Comparison of ENCODE assay signal across 10 cellular contexts in the genomic region with DNA sequence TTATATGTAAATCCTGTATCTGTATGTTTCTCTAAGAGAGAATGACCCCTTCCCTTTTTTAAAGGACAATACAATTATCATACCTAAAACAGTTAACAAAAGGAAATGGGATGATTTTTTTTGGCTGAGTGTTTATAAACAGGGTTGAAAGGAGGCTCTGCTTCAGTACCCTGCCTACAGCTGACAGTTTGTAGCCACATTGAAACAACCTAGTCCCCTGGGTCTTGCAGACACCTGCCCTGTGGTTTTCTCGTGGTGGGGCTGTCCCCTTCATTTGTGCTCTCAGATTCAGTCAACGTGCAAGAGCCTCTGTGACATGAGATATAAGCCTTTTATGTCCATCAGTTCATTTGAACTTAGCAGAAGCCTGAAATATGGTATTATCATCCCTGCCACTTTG. TPM values are rescaled to one million over a fixed set of nuclear protein-coding genes. Genes with fewer than 3 reads are reported as not detected.
A peak's percentile ranks its signal among the peaks of the same experiment; 100 is the strongest.
DNase-seq lines count a peak whose midpoint lies in the region; ATAC-seq lines count a peak whose summit lies in the region.
"Had no signal": no experiment of that assay in that cellular context is flagged by ENCODE, and none has a peak within 500 bp of the region (broad histone marks: within the 10 kb centered on the region; RNA-seq: fewer than 3 reads in every experiment).

No MANE protein-coding gene starts in this region.

- peaks cover 46 to 65% (median 57%) of the 10 kb centered on the region in 11 experiments for H3K36me3 ChIP-seq in BLaER1 treated with 17β-estradiol and CSF1 and Interleukin-3, amounts not matched to agents 10 nM and 100 nM

- H3K4me1 ChIP-seq in BLaER1 treated with 17β-estradiol and CSF1 and Interleukin-3, amounts not matched to agents 10 nM and 100 nM: peaks cover 52 to 90% (median 87%) of the 10 kb centered on the region in 10 experiments

- H3K9ac ChIP-seq in BLaER1 treated with 17β-estradiol and CSF1 and Interleukin-3, amounts not matched to agents 10 nM and 100 nM: peak overlapping the region in 9 of 11 experiments; percentile 8 to 98 (median 96); a peak in 16 of 22 replicates

- no peaks in the 10 kb centered on the region for H3K27me3 ChIP-seq in BLaER1 treated with 17β-estradiol and CSF1 and Interleukin-3, amounts not matched to agents 10 nM and 100 nM
- H3K27me3 ChIP-seq: SJSA1 had no signal

- peak; percentile 82 for ATAC-seq in GM18907 (IDR thresholded peaks at IDR 0.05; ENCODE audit: unreplicated experiment)
- ATAC-seq in HG02840 (IDR thresholded peaks at IDR 0.05; ENCODE audit: low FRiP score, unreplicated experiment): peak; percentile 89
- no peak for ATAC-seq in left ventricle myocardium superior
- no peak for ATAC-seq in left colon

- H3K9me3 ChIP-seq in BLaER1 treated with 17β-estradiol and CSF1 and Interleukin-3, amounts not matched to agents 10 nM and 100 nM (replicated peaks in 1 of 11): no peaks in the 10 kb centered on the region
- H3K9me3 ChIP-seq: SJSA1 had no signal

- peak; percentile 98 for DNase-seq in NAMALWA (ENCODE audit: low spot score)
- DNase-seq in left ventricle myocardium superior: no peak
- no peak for DNase-seq in stimulated activated naive CD4-positive, alpha-beta T cell treated with Interleukin-2 at 50 U/mL for 16 hours (lab: John Stamatoyannopoulos, UW)
- DNase-seq in AG08396 (ENCODE audit: low spot score): no peak
- DNase-seq in left colon: no peak
- DNase-seq: amygdala had no signal

- peaks cover 0 to 62% (median 10%) of the 10 kb centered on the region in 11 experiments; a peak in 11 of 22 replicates for H4K20me1 ChIP-seq in BLaER1 treated with 17β-estradiol and CSF1 and Interleukin-3, amounts not matched to agents 10 nM and 100 nM

- H3K27ac ChIP-seq in BLaER1 treated with 17β-estradiol and CSF1 and Interleukin-3, amounts not matched to agents 10 nM and 100 nM: peak overlapping the region in 8 of 11 experiments; percentile 35 to 97 (median 95); a peak in 15 of 22 replicates
- H3K27ac ChIP-seq: SJSA1 had no signal

- peak overlapping the region in 9 of 11 experiments; percentile 89 to 98 (median 95); a peak in 17 of 22 replicates for H3K4me2 ChIP-seq in BLaER1 treated with 17β-estradiol and CSF1 and Interleukin-3, amounts not matched to agents 10 nM and 100 nM

- peak overlapping the region in 5 of 10 experiments; percentile 12 to 92 (median 89); a peak in 5 of 20 replicates for H3K4me3 ChIP-seq in BLaER1 treated with 17β-estradiol and CSF1 and Interleukin-3, amounts not matched to agents 10 nM and 100 nM
- H3K4me3 ChIP-seq: SJSA1 had no signal

- intact Hi-C loops in left ventricle myocardium superior (cut with micrococcal nuclease): no loop called here
- intact Hi-C loops in left colon (cut with DNase I, micrococcal nuclease): no loop called here

RNA-seq across cellular contexts. Expression of a gene that starts 2.3 kb away (rescaled TPM):
- total RNA-seq in left ventricle myocardium superior (34.9 TPM), left colon (10 to 100 TPM; 42.3 to 44.2 TPM)

RNA-seq across cellular contexts. Expression of a gene that starts 27.0 kb away (rescaled TPM):
- total RNA-seq in left ventricle myocardium superior: 84.1 TPM
- 100 to 1,000 TPM; 240 to 307 TPM for total RNA-seq in left colon

Comparison
In these comparisons a context has a peak if more than half of its experiments do, and no peak if none do; other contexts are left out.
1. ATAC-seq: peak in GM18907 (single experiment) and HG02840 (single experiment); none in left ventricle myocardium superior (single experiment) and left colon (single experiment).